In genomic region chr11:90846628-90847027, GRCh38 we compare ENCODE assay signal across 24 cellular contexts.
"Had no signal": no experiment of that assay in that cellular context is flagged by ENCODE, and none has a peak within 500 bp of the region (broad histone marks: within the 10 kb centered on the region; RNA-seq: fewer than 3 reads in every experiment).

No MANE protein-coding gene starts in this region.

- H3K4me3 ChIP-seq: esophagus muscularis mucosa, gastroesophageal sphincter, heart left ventricle, hepatocyte, left lung, neural progenitor cell, smooth muscle cell, suprapubic skin, transverse colon, vagina had no signal

- DNase-seq: dermis blood vessel endothelial cell; effector memory CD4-positive, alpha-beta T cell; foreskin keratinocyte; heart left ventricle; left cardiac atrium; left lung; mesendoderm; midbrain; naive thymus-derived CD4-positive, alpha-beta T cell; stimulated activated CD4-positive, alpha-beta T cell treated with anti-CD3 and anti-CD28 coated beads, Interleukin-12 subunit alpha, Interleukin-12 subunit beta, amount 100 ng/mL, for 4 hours; stimulated activated CD4-positive, alpha-beta T cell treated with anti-CD3 and anti-CD28 coated beads, Interleukin-1b, Interleukin-23, amount 100 ng/mL, for 48 hours; stimulated activated CD4-positive, alpha-beta T cell treated with anti-CD3 and anti-CD28 coated beads, Interleukin-4, amount 100 ng/mL, for 1 hour; stimulated activated CD8-positive, alpha-beta memory T cell treated with anti-CD3 and anti-CD28 coated beads, Interleukin-4, amount 100 ng/mL, for 48 hours; stimulated activated naive CD4-positive, alpha-beta T cell; stimulated activated naive CD8-positive, alpha-beta T cell treated with anti-CD3 and anti-CD28 coated beads, Interleukin-15, amount 100 ng/mL, for 72 hours; transverse colon had no signal

- H3K27me3 ChIP-seq: esophagus muscularis mucosa, foreskin keratinocyte, gastroesophageal sphincter, heart left ventricle, hepatocyte, left lung, neural progenitor cell, suprapubic skin, transverse colon, vagina had no signal

- H3K36me3 ChIP-seq: esophagus muscularis mucosa, gastroesophageal sphincter, heart left ventricle, left lung, neural progenitor cell, suprapubic skin, transverse colon, vagina had no signal

- H3K9me3 ChIP-seq: esophagus muscularis mucosa, gastroesophageal sphincter, heart left ventricle, left lung, suprapubic skin, transverse colon, vagina had no signal

- H3K4me1 ChIP-seq: esophagus muscularis mucosa, foreskin keratinocyte, gastroesophageal sphincter, left lung, neural progenitor cell, parathyroid adenoma, suprapubic skin, transverse colon, vagina had no signal

- H3K27ac ChIP-seq: esophagus muscularis mucosa, foreskin keratinocyte, gastroesophageal sphincter, heart left ventricle, hepatocyte, left lung, neural progenitor cell, parathyroid adenoma, suprapubic skin, transverse colon, vagina had no signal
